ENCODE assay signal across 11 cellular contexts in the genomic region with DNA sequence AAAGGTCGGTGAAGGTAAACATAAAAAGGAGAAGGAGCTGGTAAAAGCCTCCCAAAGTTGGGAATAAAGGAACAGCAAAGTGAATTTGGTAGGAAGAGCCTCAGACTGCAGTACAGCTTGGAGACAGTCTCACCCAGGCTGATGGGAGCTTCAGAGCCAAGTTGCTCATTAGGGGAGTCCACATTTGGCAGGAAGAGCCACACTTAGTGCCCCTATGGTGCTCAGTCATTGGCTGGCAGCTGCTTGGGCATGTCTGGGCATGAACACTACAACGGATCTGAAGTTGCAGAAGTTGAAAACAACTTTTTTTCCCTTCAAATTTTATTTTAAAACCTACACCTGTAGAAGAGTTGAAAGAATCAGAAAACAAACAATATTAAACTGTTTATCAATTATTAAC.
DNase-seq lines count a peak whose midpoint lies in the region; ATAC-seq and TF ChIP-seq lines count a peak whose summit lies in the region.
"Had no signal": no experiment of that assay in that cellular context is flagged by ENCODE, and none has a peak within 500 bp of the region (broad histone marks: within the 10 kb centered on the region; RNA-seq: fewer than 3 reads in every experiment).

No MANE protein-coding gene starts in this region.

- no peaks in the 10 kb centered on the region for H3K27me3 ChIP-seq in neuron (ENCODE audit: insufficient read depth, low read length)
- H3K27me3 ChIP-seq in adrenal gland, result no peaks in the 10 kb centered on the region

- intact Hi-C loops in adrenal gland (cut with DNase I), result no loop called here

- 56 to 78% (median 66%) methylated on average over 2 of the region's 2 CpGs for WGBS in adrenal gland, 4 donors

- H3K9me3 ChIP-seq in neuron (ENCODE audit: low read length) (no peaks in the 10 kb centered on the region), adrenal gland (replicated peaks in 1 of 3) (no peaks in the 10 kb centered on the region)

- no peaks in the 10 kb centered on the region for H3K4me1 ChIP-seq in neuron (ENCODE audit: insufficient read depth, low read length)
- H3K4me1 ChIP-seq in adrenal gland (replicated peaks in 1 of 2), result no peaks in the 10 kb centered on the region

- no peak overlapping the region for H3K27ac ChIP-seq in adrenal gland

- H3K36me3 ChIP-seq in neuron (ENCODE audit: insufficient read depth, low read length) (no peaks in the 10 kb centered on the region), adrenal gland (replicated peaks in 1 of 2) (no peaks in the 10 kb centered on the region)

- peak overlapping the region; percentile 5 for H2AFZ ChIP-seq in neuron (ENCODE audit: low read depth, low read length)

- no peak for TF ChIP-seq CTCF in adrenal gland (IDR thresholded peaks at IDR 0.05)

- ATAC-seq in GM18873 (IDR thresholded peaks at IDR 0.05; ENCODE audit: low FRiP score, unreplicated experiment), result peak; percentile 66
- ATAC-seq in HG02642 (IDR thresholded peaks at IDR 0.05; ENCODE audit: poor library complexity, unreplicated experiment), result peak; percentile 55
- ATAC-seq: HCT116 had no signal

- TF ChIP-seq POLR2A in adrenal gland (IDR thresholded peaks at IDR 0.05), result no peak

- no peak overlapping the region for H3K4me3 ChIP-seq in neuron (ENCODE audit: low read length)
- no peak overlapping the region for H3K4me3 ChIP-seq in adrenal gland

- peak; percentile 2 for DNase-seq in SK-MEL-5 (ENCODE audit: low read depth, low spot score)
- DNase-seq in adrenal gland, result no peak
- no peak for DNase-seq in NCI-H82 (lab: John Stamatoyannopoulos, UW)
- no peak for DNase-seq in NCI-H2171 treated with DMSO at 0.1 percent for 48 hours (lab: John Stamatoyannopoulos, UW)
- DNase-seq: DMS53, islet precursor cell, SHP77 had no signal

- in situ Hi-C loops in SK-MEL-5 (cut with HindIII; ENCODE audit: low pct_unique_long_range_greater_than_20kb, low sequenced_read_pairs), result no loop called here
